Comparison of ENCODE assay signal across 8 cellular contexts in genomic region chr2:170714156-170715061, GRCh38. TPM values are rescaled to one million over a fixed set of nuclear protein-coding genes. Genes with fewer than 3 reads are reported as not detected.
DNase-seq lines count a peak whose midpoint lies in the region; ATAC-seq and TF ChIP-seq lines count a peak whose summit lies in the region.

No MANE protein-coding gene starts in this region.

- no peak overlapping the region for H3K27ac ChIP-seq in Panc1 (ENCODE audit: low read length)
- no peak overlapping the region for H3K27ac ChIP-seq in colonic mucosa
- H3K27ac ChIP-seq in mesodermal cell (ENCODE audit: low read depth, low read length, severe bottlenecking), result peak overlapping the region; percentile 10

- intact Hi-C loops in Panc1 (cut with micrococcal nuclease; ENCODE audit: unreplicated experiment) (loop anchor here (10.0 kb wide), 1 partner anchor 100 kb away; the partner anchor contains the start of gene GAD1), colonic mucosa (cut with DNase I) (loop anchor here (5.0 kb wide), 3 partner anchors 58 to 307 kb away; partner anchors contain the start of gene ERICH2)

- ATAC-seq in Panc1, result peak; percentile 86

- WGBS in mesodermal cell (ENCODE audit: insufficient coverage in 2 of 2), 2 experiments, result 1 to 2% methylated on average over 43 to 57 of the region's 74 CpGs

- TF ChIP-seq CTCF in Panc1 (IDR thresholded peaks at IDR 0.05) (no peak), colonic mucosa (IDR thresholded peaks at IDR 0.05) (no peak)

- peak overlapping the region; percentile 40 for H3K9ac ChIP-seq in colonic mucosa (ENCODE audit: low read depth in 2 of 2, low read length in 2 of 2)

- H3K4me3 ChIP-seq in Panc1 (ENCODE audit: low read depth in 2 of 2, low read length in 2 of 2) (peak overlapping the region; percentile 46 to 51), colonic mucosa (peak overlapping the region; percentile 50), mesodermal cell (ENCODE audit: extremely low read depth, insufficient read depth, low read length, poor library complexity, severe bottlenecking) (peak overlapping the region; percentile 61)

- H3K4me1 ChIP-seq in Panc1 (ENCODE audit: control insufficient read depth, insufficient read depth, low read length) (peaks cover 12% of the 10 kb centered on the region), colonic mucosa (peaks cover 12% of the 10 kb centered on the region), mesodermal cell (ENCODE audit: control insufficient read depth, insufficient read depth, low read length, poor library complexity, severe bottlenecking) (peaks cover 11% of the 10 kb centered on the region)

- H3K27me3 ChIP-seq in Panc1 (ENCODE audit: control insufficient read depth, insufficient read depth, low read length) (peaks cover 13% of the 10 kb centered on the region), colonic mucosa (peaks cover 59% of the 10 kb centered on the region)

- in situ Hi-C loops in Panc1 (cut with HindIII; ENCODE audit: low pct_unique_long_range_greater_than_20kb, low sequenced_read_pairs), result no loop called here

- POLR2A ChIA-PET in Panc1 (lab: Charles Lee), result no interaction called here

- H3K9me3 ChIP-seq in Panc1 (ENCODE audit: control insufficient read depth, insufficient read depth, low read depth, low read length) (no peaks in the 10 kb centered on the region), colonic mucosa (no peaks in the 10 kb centered on the region), mesodermal cell (ENCODE audit: control insufficient read depth, low read length) (no peaks in the 10 kb centered on the region)

- no peaks in the 10 kb centered on the region; the same call in 1 of the 2 replicates for H3K36me3 ChIP-seq in Panc1 (ENCODE audit: control insufficient read depth, insufficient read depth, low read length)
- no peaks in the 10 kb centered on the region for H3K36me3 ChIP-seq in colonic mucosa
- H3K36me3 ChIP-seq in mesodermal cell (ENCODE audit: control insufficient read depth, insufficient read depth, low read length), result no peaks in the 10 kb centered on the region

- BruUV-seq in Panc1 (replicated peaks; lab: Mats Ljungman, UMichigan), result no TSS peak

- peak; percentile 62 for DNase-seq in activated CD8-positive, alpha-beta memory T cell treated with anti-CD3 and anti-CD28 coated beads for 24 hours
- DNase-seq in activated CD8-positive, alpha-beta memory T cell treated with anti-CD3 and anti-CD28 coated beads, Interleukin-2, amount 50 U/mL, for 4 hours, result no peak
- DNase-seq in Panc1 (ENCODE audit: low read depth, low spot score) (no peak), colonic mucosa (peak; percentile 51), UCSD-AML1 (lab: John Stamatoyannopoulos, UW; ENCODE audit: unreplicated experiment) (no peak), activated gamma-delta T cell (lab: John Stamatoyannopoulos, UW) (no peak), NCI-H128 (lab: John Stamatoyannopoulos, UW; ENCODE audit: unreplicated experiment) (no peak)

- CTCF ChIA-PET in Panc1 (lab: Charles Lee), result no interaction called here

RNA-seq across cellular contexts. Expression of gene SP5, which starts 0.7 kb away (rescaled TPM):
- total RNA-seq in Panc1 (2021; ENCODE audit: unreplicated experiment) (0.64 TPM), colonic mucosa (1 to 10 TPM; 1.2 to 3.5 TPM)
- polyA plus RNA-seq in Panc1 (2012; ENCODE audit: insufficient read length), result 0.62 TPM
- 10.0 TPM for polyA plus RNA-seq in mesodermal cell (2013, experiment 1 of 2)
- polyA plus RNA-seq in mesodermal cell (2013, experiment 2 of 2), result 6.6 TPM

RNA-seq across cellular contexts. Expression of gene ERICH2, which starts 55.8 kb away (rescaled TPM):
- 0.74 TPM for total RNA-seq in Panc1 (2021; ENCODE audit: unreplicated experiment)
- 1.1 TPM for polyA plus RNA-seq in Panc1 (2012; ENCODE audit: insufficient read length)
- not detected for total RNA-seq in colonic mucosa
- polyA plus RNA-seq in mesodermal cell (2013, experiment 1 of 2), result 3.1 TPM
- 4.3 TPM for polyA plus RNA-seq in mesodermal cell (2013, experiment 2 of 2)

Comparison
In these comparisons a context has a peak if more than half of its experiments do, and no peak if none do; other contexts are left out.
1. DNase-seq: peak in activated CD8-positive, alpha-beta memory T cell treated with anti-CD3 and anti-CD28 coated beads for 24 hours (single experiment) and colonic mucosa (single experiment); none in activated CD8-positive, alpha-beta memory T cell treated with anti-CD3 and anti-CD28 coated beads, Interleukin-2, amount 50 U/mL, for 4 hours (single experiment), Panc1 (single experiment), UCSD-AML1 (single experiment), activated gamma-delta T cell (single experiment) and NCI-H128 (single experiment).
2. Peak in every context shown above with its lines, with median percentiles within 50 percentile points of each other: H3K4me3 ChIP-seq.